ENCODE assay signal across 15 cellular contexts in the genomic region with DNA sequence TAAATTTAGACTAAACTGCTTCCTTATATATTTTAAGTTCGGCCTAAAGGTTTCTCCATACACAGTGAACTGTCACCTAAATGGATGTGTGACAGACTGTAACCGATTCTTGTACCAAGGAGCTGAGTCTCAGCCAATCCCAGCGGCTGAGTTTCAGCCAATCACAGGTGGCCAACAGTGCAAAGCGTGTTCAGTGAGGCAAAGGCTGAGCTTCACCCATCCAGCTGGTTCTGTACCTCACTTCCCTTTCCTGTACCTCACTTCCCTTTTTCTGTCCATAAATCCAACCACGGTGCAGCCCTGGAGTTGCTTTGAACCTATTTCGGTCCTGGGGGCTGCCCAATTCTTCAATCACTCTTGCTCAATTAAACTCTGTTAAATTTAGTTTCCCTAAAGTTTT. TPM values are rescaled to one million over a fixed set of nuclear protein-coding genes. Genes with fewer than 3 reads are reported as not detected.
DNase-seq lines count a peak whose midpoint lies in the region; ATAC-seq and TF ChIP-seq lines count a peak whose summit lies in the region.
"Had no signal": no experiment of that assay in that cellular context is flagged by ENCODE, and none has a peak within 500 bp of the region (broad histone marks: within the 10 kb centered on the region; RNA-seq: fewer than 3 reads in every experiment).

No MANE protein-coding gene starts in this region.

- H2AFZ ChIP-seq in OCI-LY1 (ENCODE audit: low read length) = peak overlapping the region; percentile 8; the same call in 1 of the 2 replicates

- no peaks in the 10 kb centered on the region for H4K20me1 ChIP-seq in OCI-LY1 (ENCODE audit: insufficient read depth, low read length)

- no peaks in the 10 kb centered on the region for H3K9me2 ChIP-seq in OCI-LY1 (ENCODE audit: low read depth, low read length)

- H3K27ac ChIP-seq in OCI-LY1 (ENCODE audit: low read depth, low read length, poor library complexity, severe bottlenecking) (no peak overlapping the region), upper lobe of right lung (no peak overlapping the region)
- H3K27ac ChIP-seq: heart right ventricle, stomach had no signal

- peak overlapping the region; percentile 16; the same call in 1 of the 2 replicates for H3K4me2 ChIP-seq in OCI-LY1 (ENCODE audit: low read length)

- H3K4me1 ChIP-seq in OCI-LY1 (ENCODE audit: insufficient read depth, low read length, severe bottlenecking) (peaks cover 25% of the 10 kb centered on the region), upper lobe of right lung (no peaks in the 10 kb centered on the region)
- H3K4me1 ChIP-seq: heart right ventricle, stomach had no signal

- H3K9ac ChIP-seq in OCI-LY1 (ENCODE audit: low read length) = no peak overlapping the region

- H3K36me3 ChIP-seq in OCI-LY1 (ENCODE audit: insufficient read depth, low read length) (no peaks in the 10 kb centered on the region), upper lobe of right lung (no peaks in the 10 kb centered on the region)
- H3K36me3 ChIP-seq: heart right ventricle, stomach had no signal

- H3K27me3 ChIP-seq in OCI-LY1 (ENCODE audit: insufficient read depth, low read length) (no peaks in the 10 kb centered on the region), upper lobe of right lung (no peaks in the 10 kb centered on the region)
- H3K27me3 ChIP-seq: heart right ventricle, stomach had no signal

- no peak for TF ChIP-seq CTCF in OCI-LY1 (IDR thresholded peaks at IDR 0.05; ENCODE audit: low read length)
- TF ChIP-seq CTCF in upper lobe of right lung (IDR thresholded peaks at IDR 0.05) = no peak

- DNase-seq in HT1080 (ENCODE audit: low read depth) = peak; percentile 23
- peak; percentile 20 for DNase-seq in globus pallidus (ENCODE audit: low spot score)
- no peak for DNase-seq in upper lobe of right lung
- DNase-seq in Ammon's horn (ENCODE audit: low spot score) = no peak
- no peak for DNase-seq in NCI-H526 (lab: John Stamatoyannopoulos, UW)
- no peak for DNase-seq in NCI-H526 treated with DMSO at 0.1 percent for 48 hours (lab: John Stamatoyannopoulos, UW)
- DNase-seq: activated naive CD4-positive, alpha-beta T cell treated with anti-CD3 and anti-CD28 coated beads for 36 hours; CD4-positive, CD25-positive, alpha-beta regulatory T cell; erythroblast; heart right ventricle; NK-92 treated with Interleukin-12 subunit alpha and Interleukin-12 subunit beta, amount 100 ng/mL, for 24 hours; stomach had no signal

- H3K4me3 ChIP-seq in OCI-LY1 (ENCODE audit: low read depth, low read length, poor library complexity, severe bottlenecking) (no peak overlapping the region), upper lobe of right lung (no peak overlapping the region)
- H3K4me3 ChIP-seq: heart right ventricle, stomach had no signal

- intact Hi-C loops in upper lobe of right lung (cut with DNase I) = no loop called here

- H3K9me3 ChIP-seq in OCI-LY1 (ENCODE audit: low read length) = no peaks in the 10 kb centered on the region
- no peaks in the 10 kb centered on the region for H3K9me3 ChIP-seq in upper lobe of right lung
- H3K9me3 ChIP-seq: heart right ventricle, stomach had no signal

- H3K79me2 ChIP-seq in OCI-LY1 (ENCODE audit: insufficient read depth, low read length) = no peaks in the 10 kb centered on the region

- ATAC-seq in upper lobe of right lung = peak; percentile 85
- ATAC-seq: activated CD4-positive, CD25-positive, alpha-beta regulatory T cell treated with anti-CD3 and anti-CD28 coated beads, Interleukin-2, amount 50 U/mL, for 24 hours; heart right ventricle; SK-N-SH treated with all-trans-retinoic acid at 6 μM for 48 hours had no signal

- no peaks in the 10 kb centered on the region for H3F3A ChIP-seq in OCI-LY1 (ENCODE audit: insufficient read depth, low read length)

RNA-seq across cellular contexts. Expression of a gene that starts 15.7 kb away (rescaled TPM):
- total RNA-seq in HT1080 (2014; rRNA removed; shearing (Covaris generic)) = 46.2 and 46.6 TPM in 2 replicates
- 61.7 and 63.7 TPM in 2 replicates for polyA plus RNA-seq in HT1080 (2015; cell fraction: cytosol; rRNA removed)
- polyA plus RNA-seq in HT1080 (2015; cell fraction: nucleus; rRNA removed) = 127 and 141 TPM in 2 replicates
- 92.4 TPM for total RNA-seq in upper lobe of right lung

Comparison
In these comparisons a context has a peak if more than half of its experiments do, and no peak if none do; other contexts are left out.
1. DNase-seq: peak in HT1080 (single experiment) and globus pallidus (single experiment); none in upper lobe of right lung (single experiment), Ammon's horn (single experiment), NCI-H526 (0 of 2) and NCI-H526 treated with DMSO at 0.1 percent for 48 hours (single experiment).